Comparison of ENCODE assay signal across 27 cellular contexts in the genomic region with DNA sequence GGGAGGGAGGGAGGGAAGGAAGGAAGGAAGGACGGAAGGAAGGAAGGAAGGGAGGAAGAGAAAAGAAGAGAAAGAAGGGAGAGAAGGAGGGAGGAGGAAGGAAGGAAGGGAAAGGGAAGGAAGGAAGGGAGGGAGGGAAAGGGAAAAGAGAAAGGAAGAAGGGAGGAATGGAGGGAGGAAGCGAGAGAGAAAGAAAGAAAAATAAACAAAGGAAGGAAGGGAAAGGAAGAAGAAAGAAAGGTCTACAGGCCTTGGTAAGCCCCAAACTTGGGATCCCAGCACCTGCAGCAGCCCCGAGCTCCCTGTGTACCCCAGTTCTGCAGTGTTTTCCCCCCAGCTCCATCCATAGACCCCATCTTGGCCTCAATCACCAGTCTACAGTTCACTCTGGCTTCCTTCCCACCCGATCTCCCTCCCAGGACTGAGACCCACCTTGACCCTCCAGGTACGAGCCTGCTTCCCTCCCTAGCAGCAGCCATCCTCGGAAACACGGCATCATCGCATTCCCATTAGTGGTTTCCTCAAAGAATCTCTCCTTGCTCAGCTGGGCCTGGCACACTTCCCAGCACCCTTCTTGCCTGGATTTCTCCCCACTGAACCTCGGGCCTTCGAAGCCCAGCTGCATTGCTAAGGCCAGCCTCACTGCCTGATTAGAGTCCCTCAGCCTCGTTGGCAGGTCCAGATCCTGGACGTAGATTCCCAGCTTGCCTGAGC. TPM values are rescaled to one million over a fixed set of nuclear protein-coding genes. Genes with fewer than 3 reads are reported as not detected.
DNase-seq lines count a peak whose midpoint lies in the region; ATAC-seq and TF ChIP-seq lines count a peak whose summit lies in the region.
"Had no signal": no experiment of that assay in that cellular context is flagged by ENCODE, and none has a peak within 500 bp of the region (broad histone marks: within the 10 kb centered on the region; RNA-seq: fewer than 3 reads in every experiment).

No MANE protein-coding gene starts in this region.

- CTCF ChIA-PET in Calu3 (lab: Charles Lee), result no interaction called here

- H3K4me1 Mint-ChIP-seq in Calu3 (ENCODE audit: low read depth, unreplicated experiment), result peaks cover 12% of the 10 kb centered on the region
- H3K4me1 Mint-ChIP-seq: activated CD4-positive, alpha-beta T cell treated with anti-CD3 and anti-CD28 coated beads for 36 hours; activated naive CD8-positive, alpha-beta T cell treated with anti-CD3 and anti-CD28 coated beads, Interleukin-2, amount 50 U/mL, for 24 hours; CD4-positive, CD25-positive, alpha-beta regulatory T cell; naive B cell; stimulated activated naive CD8-positive, alpha-beta T cell treated with anti-CD3 and anti-CD28 coated beads, Interleukin-15, amount 100 ng/mL, for 72 hours had no signal

- H3K9me3 Mint-ChIP-seq in Calu3 (ENCODE audit: low read depth, unreplicated experiment), result no peaks in the 10 kb centered on the region
- H3K9me3 Mint-ChIP-seq: activated naive CD8-positive, alpha-beta T cell treated with anti-CD3 and anti-CD28 coated beads, Interleukin-2, amount 50 U/mL, for 24 hours; naive B cell; stimulated activated naive CD8-positive, alpha-beta T cell treated with anti-CD3 and anti-CD28 coated beads, Interleukin-15, amount 100 ng/mL, for 72 hours had no signal

- DNase-seq in EH (ENCODE audit: low read depth) (peak; percentile 44), NCI-H226 (peak; percentile 61), fibroblast of peridontal ligament (ENCODE audit: extremely low read depth) (peak; percentile 19), osteoblast (ENCODE audit: insufficient read length, low spot score, missing footprints) (peak; percentile 65), retina (no peak), Calu3 (no peak)
- no peak for DNase-seq in activated CD4-positive, alpha-beta T cell treated with anti-CD3 and anti-CD28 coated beads, Interleukin-2, amount 50 U/mL, for 1 hour
- DNase-seq: activated CD4-positive, alpha-beta T cell treated with anti-CD3 and anti-CD28 coated beads for 36 hours; activated CD8-positive, alpha-beta memory T cell treated with anti-CD3 and anti-CD28 coated beads for 24 hours; activated gamma-delta T cell treated with Interleukin-2 at 50 U/mL for 16 hours; activated naive CD8-positive, alpha-beta T cell treated with anti-CD3 and anti-CD28 coated beads, Interleukin-2, amount 50 U/mL, for 24 hours; activated T-cell treated with anti-CD3 and anti-CD28 coated beads, Interleukin-2, amount 50 U/mL, for 1 hour; CD4-positive, CD25-positive, alpha-beta regulatory T cell; cortex of kidney; GM23248; left colon; naive B cell; NCI-H1105 treated with DMSO at 0.1 percent for 48 hours; NCI-H2029 treated with DMSO at 0.1 percent for 48 hours; right cardiac atrium; stimulated activated naive CD8-positive, alpha-beta T cell treated with anti-CD3 and anti-CD28 coated beads, Interleukin-15, amount 100 ng/mL, for 72 hours; T-helper 2 cell; thyroid gland had no signal

- no peaks in the 10 kb centered on the region for H4K20me1 ChIP-seq in osteoblast (ENCODE audit: insufficient read depth, low read length)

- no peak overlapping the region for H3K27ac ChIP-seq in osteoblast (ENCODE audit: low read depth, low read length)
- H3K27ac ChIP-seq: GM23248, HL-60, thyroid gland had no signal

- H3K4me1 ChIP-seq in osteoblast (ENCODE audit: insufficient read depth, low read length), result no peaks in the 10 kb centered on the region
- H3K4me1 ChIP-seq: thyroid gland had no signal

- H3K79me2 ChIP-seq in osteoblast (ENCODE audit: insufficient read depth, low read length), result no peaks in the 10 kb centered on the region

- peak overlapping the region; percentile 31 for H2AFZ ChIP-seq in osteoblast (ENCODE audit: low read length)
- H2AFZ ChIP-seq: GM23248 had no signal

- no TSS peak for BruUV-seq in Calu3 (replicated peaks; lab: Mats Ljungman, UMichigan)

- no peaks in the 10 kb centered on the region for H3K36me3 Mint-ChIP-seq in Calu3 (ENCODE audit: insufficient read depth, unreplicated experiment)
- H3K36me3 Mint-ChIP-seq: naive B cell had no signal

- H3K27me3 ChIP-seq in osteoblast (ENCODE audit: insufficient read depth, low read length), result no peaks in the 10 kb centered on the region
- H3K27me3 ChIP-seq: thyroid gland had no signal

- no peak overlapping the region for H3K4me2 ChIP-seq in osteoblast (ENCODE audit: insufficient read depth, low read length)

- H3K9me3 ChIP-seq in osteoblast (ENCODE audit: low read depth, low read length), result no peaks in the 10 kb centered on the region
- H3K9me3 ChIP-seq: thyroid gland had no signal

- H3K27me3 Mint-ChIP-seq in Calu3 (ENCODE audit: unreplicated experiment), result no peaks in the 10 kb centered on the region
- H3K27me3 Mint-ChIP-seq: activated naive CD8-positive, alpha-beta T cell treated with anti-CD3 and anti-CD28 coated beads, Interleukin-2, amount 50 U/mL, for 24 hours; stimulated activated naive CD8-positive, alpha-beta T cell treated with anti-CD3 and anti-CD28 coated beads, Interleukin-15, amount 100 ng/mL, for 72 hours had no signal

- ATAC-seq in GM19395 (IDR thresholded peaks at IDR 0.05; ENCODE audit: unreplicated experiment), result no peak
- ATAC-seq: activated CD4-positive, alpha-beta T cell treated with anti-CD3 and anti-CD28 coated beads for 36 hours; activated naive CD8-positive, alpha-beta T cell treated with anti-CD3 and anti-CD28 coated beads, Interleukin-2, amount 50 U/mL, for 24 hours; esophagus mucosa; left colon; right cardiac atrium; SK-N-SH treated with all-trans-retinoic acid at 6 μM for 48 hours; stimulated activated naive CD8-positive, alpha-beta T cell treated with anti-CD3 and anti-CD28 coated beads, Interleukin-15, amount 100 ng/mL, for 72 hours had no signal

- no peak overlapping the region for H3K4me3 ChIP-seq in osteoblast (ENCODE audit: insufficient read depth, low read length)
- H3K4me3 ChIP-seq: GM23248, thyroid gland had no signal

- no peak overlapping the region for H3K27ac Mint-ChIP-seq in Calu3 (ENCODE audit: unreplicated experiment)
- H3K27ac Mint-ChIP-seq: activated CD4-positive, alpha-beta T cell treated with anti-CD3 and anti-CD28 coated beads for 36 hours; activated naive CD8-positive, alpha-beta T cell treated with anti-CD3 and anti-CD28 coated beads, Interleukin-2, amount 50 U/mL, for 24 hours; CD4-positive, CD25-positive, alpha-beta regulatory T cell; naive B cell had no signal

- no peaks in the 10 kb centered on the region for H3K36me3 ChIP-seq in osteoblast (ENCODE audit: insufficient read depth, low read length)
- H3K36me3 ChIP-seq: thyroid gland had no signal

- H3K4me3 Mint-ChIP-seq in Calu3 (ENCODE audit: low read depth, unreplicated experiment), result no peak overlapping the region
- H3K4me3 Mint-ChIP-seq: activated CD4-positive, alpha-beta T cell treated with anti-CD3 and anti-CD28 coated beads for 36 hours; activated naive CD8-positive, alpha-beta T cell treated with anti-CD3 and anti-CD28 coated beads, Interleukin-2, amount 50 U/mL, for 24 hours; CD4-positive, CD25-positive, alpha-beta regulatory T cell; naive B cell; stimulated activated naive CD8-positive, alpha-beta T cell treated with anti-CD3 and anti-CD28 coated beads, Interleukin-15, amount 100 ng/mL, for 72 hours had no signal

- no peak for TF ChIP-seq CTCF in osteoblast (IDR thresholded peaks at IDR 0.05; ENCODE audit: extremely low read depth, low read depth, low read length)
- TF ChIP-seq CTCF in Calu3 (IDR thresholded peaks at IDR 0.05; ENCODE audit: unreplicated experiment), result no peak

- intact Hi-C loops in Calu3 (cut with micrococcal nuclease; ENCODE audit: unreplicated experiment), result no loop called here

RNA-seq across cellular contexts. Expression of a gene that starts 46.1 kb away (rescaled TPM):
- total RNA-seq in osteoblast, result 113 and 121 TPM in 2 replicates
- 35.0 and 36.9 TPM in 2 replicates for total RNA-seq in Calu3 (2022)

Comparison
In these comparisons a context has a peak if more than half of its experiments do, and no peak if none do; other contexts are left out.
1. DNase-seq: peak in EH (single experiment), NCI-H226 (single experiment), fibroblast of peridontal ligament (single experiment) and osteoblast (single experiment); none in retina (single experiment), Calu3 (single experiment) and activated CD4-positive, alpha-beta T cell treated with anti-CD3 and anti-CD28 coated beads, Interleukin-2, amount 50 U/mL, for 1 hour (single experiment).